ENCODE assay signal across 25 cellular contexts in the genomic region with DNA sequence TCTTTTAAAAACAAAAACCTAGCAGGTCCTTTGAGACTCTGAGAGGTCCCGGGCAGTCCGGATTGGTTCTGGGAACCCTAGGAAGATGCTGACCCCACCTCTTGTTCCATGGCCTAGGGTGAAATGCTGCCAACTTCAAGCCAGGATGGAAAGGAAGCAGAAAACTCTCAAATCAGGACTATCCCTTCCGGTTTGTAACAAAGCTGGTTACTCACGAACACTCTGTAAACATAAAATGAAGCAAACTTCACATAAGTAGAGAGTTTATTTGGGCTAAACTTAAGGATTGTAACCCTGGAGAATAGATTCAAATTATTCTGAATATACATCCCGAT. TPM values are rescaled to one million over a fixed set of nuclear protein-coding genes. Genes with fewer than 3 reads are reported as not detected.
"Had no signal": no experiment of that assay in that cellular context is flagged by ENCODE, and none has a peak within 500 bp of the region (broad histone marks: within the 10 kb centered on the region; RNA-seq: fewer than 3 reads in every experiment).

No MANE protein-coding gene starts in this region.

- FAIRE-seq: frontal cortex, TTC549 had no signal

- H3K27me3 Mint-ChIP-seq: activated naive CD8-positive, alpha-beta T cell treated with anti-CD3 and anti-CD28 coated beads for 36 hours had no signal

- H3K36me3 Mint-ChIP-seq: activated naive CD8-positive, alpha-beta T cell treated with anti-CD3 and anti-CD28 coated beads for 36 hours; natural killer cell treated with Interleukin-12 subunit alpha and Interleukin-12 subunit beta and Interleukin-15 and Interleukin-18, amount 100 ng/mL, for 72 hours had no signal

- H3K4me3 Mint-ChIP-seq: activated B cell treated with CpG ODN at 0.5 μM for 24 hours; activated CD8-positive, alpha-beta T cell treated with anti-CD3 and anti-CD28 coated beads, Interleukin-2, amount 10 ng/mL, durations not matched to agents 7 days and 5 days; natural killer cell treated with Interleukin-12 subunit alpha and Interleukin-12 subunit beta and Interleukin-15 and Interleukin-18, amount 100 ng/mL, for 72 hours had no signal

- H3K9me3 Mint-ChIP-seq: activated B cell treated with CpG ODN at 0.5 μM for 24 hours; activated naive CD8-positive, alpha-beta T cell treated with anti-CD3 and anti-CD28 coated beads for 36 hours; natural killer cell treated with Interleukin-12 subunit alpha and Interleukin-12 subunit beta and Interleukin-15 and Interleukin-18, amount 100 ng/mL, for 72 hours had no signal

- H3K4me3 ChIP-seq: body of pancreas, colonic mucosa, left lung, psoas muscle, sigmoid colon, spleen, stomach, thyroid gland, vagina had no signal

- H3K9me3 ChIP-seq: body of pancreas, colonic mucosa, left lung, psoas muscle, sigmoid colon, spleen, stomach, thyroid gland, vagina had no signal

- H3K36me3 ChIP-seq: colonic mucosa, left lung, sigmoid colon, spleen, stomach, thyroid gland, vagina had no signal

- H3K4me1 Mint-ChIP-seq: activated B cell treated with CpG ODN at 0.5 μM for 24 hours had no signal

- H3K27me3 ChIP-seq: body of pancreas, colonic mucosa, left lung, sigmoid colon, thyroid gland, vagina had no signal

- H3K27ac ChIP-seq: body of pancreas, colonic mucosa, epithelial cell of prostate, left lung, psoas muscle, thyroid gland, vagina had no signal

- H3K27ac Mint-ChIP-seq: activated B cell treated with CpG ODN at 0.5 μM for 24 hours; natural killer cell treated with Interleukin-12 subunit alpha and Interleukin-12 subunit beta and Interleukin-15 and Interleukin-18, amount 100 ng/mL, for 72 hours had no signal

- DNase-seq: activated B cell treated with CpG ODN at 0.5 μM for 24 hours; activated CD4-positive, alpha-beta T cell treated with anti-CD3 and anti-CD28 coated beads for 48 hours; activated CD8-positive, alpha-beta memory T cell treated with anti-CD3 and anti-CD28 coated beads, Interleukin-2, amount 50 U/mL, for 4 hours; activated CD8-positive, alpha-beta T cell treated with anti-CD3 and anti-CD28 coated beads, Interleukin-2, amount 10 ng/mL, durations not matched to agents 7 days and 5 days; activated gamma-delta T cell; activated naive CD8-positive, alpha-beta T cell treated with anti-CD3 and anti-CD28 coated beads for 36 hours; activated T-cell treated with anti-CD3 and anti-CD28 coated beads, Interleukin-2, amount 50 U/mL, for 48 hours; amygdala; body of pancreas; central memory CD4-positive, alpha-beta T cell; colonic mucosa; effector CD8-positive, alpha-beta T cell; islet precursor cell; left lung; psoas muscle; sigmoid colon; spleen; stomach; thyroid gland had no signal

- H3K4me1 ChIP-seq: body of pancreas, colonic mucosa, left lung, psoas muscle, sigmoid colon, thyroid gland, vagina had no signal

- ATAC-seq: body of pancreas, left lung, psoas muscle had no signal

RNA-seq across cellular contexts. Expression of a gene that starts 28.0 kb away (rescaled TPM):
- total RNA-seq: activated B cell treated with CpG ODN at 0.5 μM for 24 hours; frontal cortex; natural killer cell treated with Interleukin-12 subunit alpha and Interleukin-12 subunit beta and Interleukin-15 and Interleukin-18, amount 100 ng/mL, for 72 hours; T-helper 2 cell treated with Interferon-gamma antibody and Interleukin-4, amounts not matched to agents 100 ng/mL and 5 ng/mL, for 36 hours had no signal

RNA-seq across cellular contexts. Expression of a gene that starts 30.1 kb away (rescaled TPM):
- total RNA-seq: activated B cell treated with CpG ODN at 0.5 μM for 24 hours; activated CD8-positive, alpha-beta T cell treated with anti-CD3 and anti-CD28 coated beads, Interleukin-2, amount 10 ng/mL, durations not matched to agents 7 days and 5 days; activated naive CD8-positive, alpha-beta T cell treated with anti-CD3 and anti-CD28 coated beads for 36 hours; colonic mucosa; frontal cortex; natural killer cell treated with Interleukin-12 subunit alpha and Interleukin-12 subunit beta and Interleukin-15 and Interleukin-18, amount 100 ng/mL, for 72 hours; sigmoid colon; stomach; T-helper 2 cell treated with Interferon-gamma antibody and Interleukin-4, amounts not matched to agents 100 ng/mL and 5 ng/mL, for 36 hours; thyroid gland; vagina had no signal
